Comparison of ENCODE assay signal across 20 cellular contexts in genomic region chr5:72885824-72886223, GRCh38.
DNase-seq lines count a peak whose midpoint lies in the region; ATAC-seq and TF ChIP-seq lines count a peak whose summit lies in the region.
"Had no signal": no experiment of that assay in that cellular context is flagged by ENCODE, and none has a peak within 500 bp of the region (broad histone marks: within the 10 kb centered on the region; RNA-seq: fewer than 3 reads in every experiment).

No MANE protein-coding gene starts in this region.

- peaks cover 5% of the 10 kb centered on the region for H3K4me1 Mint-ChIP-seq in activated T-cell treated with anti-CD3 and anti-CD28 coated beads, Interleukin-2, amount 50 U/mL, for 24 hours (ENCODE audit: low read depth)
- H3K4me1 Mint-ChIP-seq in chondrocyte (ENCODE audit: low read depth) = peaks cover 2% of the 10 kb centered on the region
- peaks cover 8% of the 10 kb centered on the region for H3K4me1 Mint-ChIP-seq in osteocyte (ENCODE audit: unreplicated experiment)
- H3K4me1 Mint-ChIP-seq: H9 had no signal

- no peak overlapping the region for H3K4me3 ChIP-seq in HEK293 (ENCODE audit: low read depth, low read length)

- CTCF ChIA-PET in HEK293 (lab: Yijun Ruan, JAX) = interaction anchor here (0.5 kb wide), 1 partner anchor 70 kb away, joined by 3 read pairs; the partner anchor contains the start of gene FCHO2

- DNase-seq in activated T-cell treated with anti-CD3 and anti-CD28 coated beads, Interleukin-2, amount 50 U/mL, for 24 hours = no peak
- no peak for DNase-seq in activated T-cell treated with anti-CD3 and anti-CD28 coated beads, Interleukin-2, amount 50 U/mL, for 48 hours
- no peak for DNase-seq in chondrocyte (ENCODE audit: low spot score)
- no peak for DNase-seq in HPDE6-E6E7 (ENCODE audit: extremely low spot score)
- no peak for DNase-seq in osteocyte (ENCODE audit: extremely low spot score, unreplicated experiment)
- DNase-seq: ACHN; BE2C; C1 segment of cervical spinal cord; CD4-positive, CD25-positive, alpha-beta regulatory T cell; CD8-positive, alpha-beta memory T cell; COR-L47; DMS153; DMS79; GDM1; H9; IMR-90; KBM-7 had no signal

- no peaks in the 10 kb centered on the region for H3K9me3 Mint-ChIP-seq in activated T-cell treated with anti-CD3 and anti-CD28 coated beads, Interleukin-2, amount 50 U/mL, for 24 hours
- H3K9me3 Mint-ChIP-seq in chondrocyte (ENCODE audit: low read depth) = no peaks in the 10 kb centered on the region
- no peaks in the 10 kb centered on the region for H3K9me3 Mint-ChIP-seq in osteocyte (ENCODE audit: unreplicated experiment)
- H3K9me3 Mint-ChIP-seq: CD4-positive, CD25-positive, alpha-beta regulatory T cell; CD8-positive, alpha-beta memory T cell; H9 had no signal

- POLR2A ChIA-PET in HEK293 (lab: Yijun Ruan, JAX) = no interaction called here

- peaks cover 89 to 97% of the 10 kb centered on the region in 2 experiments for H3K36me3 ChIP-seq in HEK293 (ENCODE audit: control insufficient read depth in 2 of 2, insufficient read depth in 1 of 2, low read length in 2 of 2)

- H3K27ac ChIP-seq in HEK293 (ENCODE audit: extremely low read depth, low read depth, low read length) = no peak overlapping the region
- H3K27ac ChIP-seq: HL-60 had no signal

- ATAC-seq in HG02571 (IDR thresholded peaks at IDR 0.05; ENCODE audit: unreplicated experiment) = no peak

- no peaks in the 10 kb centered on the region for H3K9me3 ChIP-seq in HEK293 (ENCODE audit: control insufficient read depth, insufficient read depth, low read depth, low read length)
- H3K9me3 ChIP-seq: BE2C had no signal

- peak overlapping the region; percentile 55 for H3K27ac Mint-ChIP-seq in activated T-cell treated with anti-CD3 and anti-CD28 coated beads, Interleukin-2, amount 50 U/mL, for 24 hours
- peak overlapping the region; percentile 49 for H3K27ac Mint-ChIP-seq in chondrocyte (ENCODE audit: unreplicated experiment)
- H3K27ac Mint-ChIP-seq in osteocyte (ENCODE audit: unreplicated experiment) = no peak overlapping the region
- H3K27ac Mint-ChIP-seq: H9 had no signal

- no peak overlapping the region for H3K4me3 Mint-ChIP-seq in activated T-cell treated with anti-CD3 and anti-CD28 coated beads, Interleukin-2, amount 50 U/mL, for 24 hours
- H3K4me3 Mint-ChIP-seq in chondrocyte (ENCODE audit: unreplicated experiment) (no peak overlapping the region), osteocyte (ENCODE audit: unreplicated experiment) (no peak overlapping the region)
- H3K4me3 Mint-ChIP-seq: CD4-positive, CD25-positive, alpha-beta regulatory T cell; H9 had no signal

- no peaks in the 10 kb centered on the region for H3K4me1 ChIP-seq in HEK293 (ENCODE audit: control insufficient read depth, insufficient read depth, low read length)
- H3K4me1 ChIP-seq: BE2C had no signal

- no peak for TF ChIP-seq CTCF in HEK293 (tag by site-specific recombination; IDR thresholded peaks at IDR 0.05)
- no peak for TF ChIP-seq CTCF in chondrocyte (IDR thresholded peaks at IDR 0.05)
- no peak for TF ChIP-seq CTCF in osteocyte (IDR thresholded peaks at IDR 0.05)

- H3K27me3 Mint-ChIP-seq in activated T-cell treated with anti-CD3 and anti-CD28 coated beads, Interleukin-2, amount 50 U/mL, for 24 hours = no peaks in the 10 kb centered on the region
- no peaks in the 10 kb centered on the region for H3K27me3 Mint-ChIP-seq in chondrocyte (ENCODE audit: low read depth)
- H3K27me3 Mint-ChIP-seq in osteocyte (ENCODE audit: unreplicated experiment) = no peaks in the 10 kb centered on the region
- H3K27me3 Mint-ChIP-seq: CD4-positive, CD25-positive, alpha-beta regulatory T cell; CD8-positive, alpha-beta memory T cell had no signal

- peaks cover 94% of the 10 kb centered on the region for H3K36me3 Mint-ChIP-seq in activated T-cell treated with anti-CD3 and anti-CD28 coated beads, Interleukin-2, amount 50 U/mL, for 24 hours (ENCODE audit: low read depth)
- H3K36me3 Mint-ChIP-seq in chondrocyte (ENCODE audit: low read depth) = peaks cover 46% of the 10 kb centered on the region
- peaks cover 76% of the 10 kb centered on the region for H3K36me3 Mint-ChIP-seq in osteocyte (ENCODE audit: unreplicated experiment)

TF ChIP-seq in HEK293, 187 proteins besides CTCF, POLR2A, EP300 and RAD21:
- TF ChIP-seq ZFP3 (tag by site-specific recombination; IDR thresholded peaks at IDR 0.05; ENCODE audit: low read depth) (peak; percentile 54; the same call in 1 of the 2 replicates), ZNF654 (tag by site-specific recombination; IDR thresholded peaks at IDR 0.05; ENCODE audit: low read depth) (no peak)
